1 cellular context compared by ENCODE assay signal in genomic region chr12:110108309-110109036, GRCh38.
TF ChIP-seq lines count a peak whose summit lies in the region.

No MANE protein-coding gene starts in this region.

TF ChIP-seq in WTC11, 78 proteins besides CTCF, POLR2A, EP300 and RAD21 (continued from another document):
- TF ChIP-seq ZSCAN18 (CRISPR knock-in tag; IDR thresholded peaks at IDR 0.05) (no peak), ESRRA (CRISPR knock-in tag; IDR thresholded peaks at IDR 0.05; ENCODE audit: borderline replicate concordance) (no peak), PRDM15 (CRISPR knock-in tag; IDR thresholded peaks at IDR 0.05) (no peak), EMX1 (CRISPR knock-in tag; IDR thresholded peaks at IDR 0.05) (no peak), GTF2I (CRISPR knock-in tag; conservative IDR thresholded peaks at IDR 0.05) (no peak), ZNF121 (CRISPR knock-in tag; IDR thresholded peaks at IDR 0.05) (no peak), ZNF425 (CRISPR knock-in tag; conservative IDR thresholded peaks at IDR 0.05) (no peak), MYBL2 (CRISPR knock-in tag; IDR thresholded peaks at IDR 0.05) (no peak), NR2C2 (CRISPR knock-in tag; IDR thresholded peaks at IDR 0.05) (no peak)
